ENCODE assay signal across 8 cellular contexts in the genomic region with DNA sequence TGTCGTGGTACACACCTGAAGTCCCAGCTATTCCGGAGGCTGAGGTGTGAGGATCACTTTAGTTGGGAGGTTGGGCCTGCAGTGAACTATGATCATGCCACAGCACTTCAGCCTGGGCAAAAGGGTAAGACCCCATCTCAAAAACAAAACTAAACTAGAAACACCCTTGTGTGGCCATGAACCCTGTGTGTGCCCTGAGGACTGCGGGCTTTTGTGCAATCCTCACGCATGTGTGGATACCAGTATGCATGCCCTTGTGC. TPM values are rescaled to one million over a fixed set of nuclear protein-coding genes. Genes with fewer than 3 reads are reported as not detected.
DNase-seq lines count a peak whose midpoint lies in the region; ATAC-seq, FAIRE-seq and TF ChIP-seq lines count a peak whose summit lies in the region.

No MANE protein-coding gene starts in this region.

- intact Hi-C loops in heart right ventricle (cut with DNase I) = loop anchor here in 5 of 10 donors (1.0 to 10.0 kb wide), 8 partner anchors 19 to 83 kb away; partner anchors contain the start of genes RAB4B (in 5 of the 5), ACTMAP (in 4 of the 5), COQ8B (in 3 of the 5) and ITPKC (in 3 of the 5)
- intact Hi-C loops in left cardiac atrium (cut with DNase I) = no loop called here
- intact Hi-C loops in vagina (cut with DNase I) = loop anchor here (5.0 kb wide), 1 partner anchor 81 kb away; the partner anchor contains the start of genes COQ8B and ITPKC

- H3K27me3 ChIP-seq in heart right ventricle = no peaks in the 10 kb centered on the region
- H3K27me3 ChIP-seq in brain microvascular endothelial cell (replicated peaks) = no peaks in the 10 kb centered on the region
- no peaks in the 10 kb centered on the region for H3K27me3 ChIP-seq in mononuclear cell (ENCODE audit: insufficient read depth, low read length)
- H3K27me3 ChIP-seq in vagina = no peaks in the 10 kb centered on the region

- peak overlapping the region; percentile 42 to 99 (median 96) for H3K27ac ChIP-seq in heart right ventricle
- H3K27ac ChIP-seq in brain microvascular endothelial cell = peak overlapping the region; percentile 77
- peak overlapping the region; percentile 91 for H3K27ac ChIP-seq in vagina

- DNase-seq in heart right ventricle = no peak
- no peak for DNase-seq in left cardiac atrium
- no peak for DNase-seq in brain microvascular endothelial cell
- DNase-seq in vagina (ENCODE audit: extremely low spot score in 2 of 2) = no peak
- no peak for DNase-seq in D721Med (ENCODE audit: insufficient read length, low spot score)

- peaks cover 0 to 40% (median 9%) of the 10 kb centered on the region in 9 donors for H3K36me3 ChIP-seq in heart right ventricle
- peaks cover 14% of the 10 kb centered on the region for H3K36me3 ChIP-seq in brain microvascular endothelial cell (replicated peaks)
- H3K36me3 ChIP-seq in vagina = peaks cover 0 to 5% of the 10 kb centered on the region in 2 donors

- no peak for TF ChIP-seq POLR2A in vagina (IDR thresholded peaks at IDR 0.05)

- H3K9me3 ChIP-seq in heart right ventricle = no peaks in the 10 kb centered on the region
- H3K9me3 ChIP-seq in mononuclear cell (ENCODE audit: low read depth, low read length) = no peaks in the 10 kb centered on the region
- H3K9me3 ChIP-seq in vagina = no peaks in the 10 kb centered on the region

- 64 to 70% methylated on average over 4 of the region's 4 CpGs for WGBS in heart right ventricle, 2 donors

- TF ChIP-seq CTCF in heart right ventricle (IDR thresholded peaks at IDR 0.05) (no peak), brain microvascular endothelial cell (IDR thresholded peaks at IDR 0.05; ENCODE audit: low read depth, low read length, missing control alignments) (no peak), vagina (IDR thresholded peaks at IDR 0.05) (no peak), D721Med (IDR thresholded peaks at IDR 0.05; ENCODE audit: insufficient read depth, missing control alignments) (no peak)

- no peak for FAIRE-seq in D721Med (lab: Jason Lieb, UNC)

- no peak for ATAC-seq in heart right ventricle
- ATAC-seq in left cardiac atrium = no peak
- ATAC-seq in GM21786 (IDR thresholded peaks at IDR 0.05; ENCODE audit: unreplicated experiment) = no peak
- no peak for ATAC-seq in HG03139 (IDR thresholded peaks at IDR 0.05; ENCODE audit: unreplicated experiment)

- in situ Hi-C loops in brain microvascular endothelial cell (cut with HindIII; ENCODE audit: low pct_ligation_motif_present, low sequenced_read_pairs) = no loop called here

- H3K4me3 ChIP-seq in heart right ventricle (peak overlapping the region in 9 of 10 donors; percentile 34 to 97 (median 87)), brain microvascular endothelial cell (ENCODE audit: low read depth, low read length) (peak overlapping the region; percentile 65), mononuclear cell (ENCODE audit: low read length) (peak overlapping the region; percentile 62), vagina (peak overlapping the region; percentile 73 to 95)

- H3K4me1 ChIP-seq in heart right ventricle (peaks cover 17 to 42% (median 37%) of the 10 kb centered on the region in 9 donors), mononuclear cell (ENCODE audit: insufficient read depth, low read length) (peaks cover 39% of the 10 kb centered on the region), vagina (peaks cover 41% of the 10 kb centered on the region)

RNA-seq across cellular contexts. Expression of gene EGLN2, which starts 1.1 kb away (rescaled TPM):
- total RNA-seq in heart right ventricle (10 to 100 TPM; 31.8 to 78.3 (median 42.8) TPM), left cardiac atrium (10 to 100 TPM; 66.7 to 67.5 TPM), mononuclear cell (52.7 TPM), vagina (76.9 TPM)
- 10 to 100 TPM; 75.3 to 78.6 TPM for polyA plus RNA-seq in heart right ventricle

RNA-seq across cellular contexts. Expression of gene RAB4B, which starts 19.8 kb away (rescaled TPM):
- total RNA-seq in heart right ventricle = 10 to 100 TPM; 11.0 to 25.2 (median 13.5) TPM
- polyA plus RNA-seq in heart right ventricle = 10 to 100 TPM; 26.8 to 62.5 TPM
- 10 to 100 TPM; 15.9 to 17.5 TPM for total RNA-seq in left cardiac atrium
- 9.6 TPM for total RNA-seq in mononuclear cell
- total RNA-seq in vagina = 22.3 TPM

RNA-seq across cellular contexts. Expression of gene MIA, which starts 22.6 kb away (rescaled TPM):
- total RNA-seq in heart right ventricle (1 to 10 TPM in 3 of 10 donors, under 1 TPM in 2, not detected in 5; 0.63 to 1.7 (median 1.0) TPM), left cardiac atrium (1 to 10 TPM in 1 of 2 donors, under 1 TPM in 1; 0.97 to 1.8 TPM), mononuclear cell (not detected), vagina (11.0 TPM)
- polyA plus RNA-seq in heart right ventricle = 1 to 10 TPM; 2.0 to 2.4 TPM

RNA-seq across cellular contexts. Expression of gene SNRPA, which starts 46.9 kb away (rescaled TPM):
- total RNA-seq in heart right ventricle (10 to 100 TPM; 24.0 to 40.6 (median 34.4) TPM), left cardiac atrium (10 to 100 TPM; 23.1 to 34.9 TPM), mononuclear cell (26.2 TPM), vagina (72.7 TPM)
- polyA plus RNA-seq in heart right ventricle = 10 to 100 TPM; 35.3 to 36.7 TPM

RNA-seq across cellular contexts. Expression of gene ACTMAP, which starts 47.6 kb away (rescaled TPM):
- 10 to 100 TPM in 2 of 10 donors, 1 to 10 TPM in 8; 5.3 to 11.4 (median 8.4) TPM for total RNA-seq in heart right ventricle
- polyA plus RNA-seq in heart right ventricle = 10 to 100 TPM in 1 of 2 donors, 1 to 10 TPM in 1; 3.6 to 12.8 TPM
- total RNA-seq in left cardiac atrium = 1 to 10 TPM; 4.2 to 6.2 TPM
- total RNA-seq in mononuclear cell = 0.52 TPM
- 2.2 TPM for total RNA-seq in vagina
